ENCODE assay signal across 8 cellular contexts in the genomic region with DNA sequence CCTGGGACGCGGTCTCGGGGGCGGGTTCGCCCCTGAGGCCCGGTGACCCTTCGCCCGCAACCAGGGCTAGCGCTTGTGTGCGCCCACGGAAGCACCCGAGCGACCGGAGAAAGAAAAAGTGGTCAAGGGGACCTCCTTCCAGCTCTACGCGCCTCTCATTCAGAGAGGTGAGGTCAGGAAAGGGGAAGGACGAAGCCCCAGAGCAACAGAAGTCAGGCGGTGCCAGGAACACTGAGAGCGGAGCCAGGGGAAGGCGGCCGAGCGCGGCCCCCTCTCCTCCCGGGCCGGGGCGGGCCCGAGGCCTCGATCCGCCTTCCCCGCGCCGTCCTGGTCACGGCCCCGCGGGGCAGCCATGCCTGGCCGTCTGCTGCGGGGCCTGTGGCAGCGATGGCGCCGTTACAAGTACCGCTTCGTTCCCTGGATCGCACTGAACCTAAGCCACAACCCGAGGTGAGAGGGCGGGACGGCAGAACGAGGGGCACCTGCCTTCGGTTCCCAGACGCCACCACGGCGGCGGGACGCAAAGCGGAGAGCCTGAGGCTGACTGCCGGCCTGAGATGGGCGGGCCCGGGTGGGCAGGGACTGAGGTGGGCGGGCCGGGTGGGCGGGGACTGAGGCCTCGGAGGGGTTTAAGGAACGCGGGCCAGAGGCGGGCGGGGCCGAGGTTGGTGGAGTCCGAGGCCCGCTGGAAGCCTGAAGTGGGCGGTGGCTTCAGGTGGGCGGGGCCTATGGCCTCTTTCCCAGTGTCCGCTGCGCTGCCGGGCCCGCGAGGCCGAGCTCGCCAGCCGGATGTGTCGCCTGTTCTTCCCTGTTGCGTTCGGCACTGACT.
DNase-seq lines count a peak whose midpoint lies in the region; ATAC-seq, FAIRE-seq and TF ChIP-seq lines count a peak whose summit lies in the region.

A gene with protein sequence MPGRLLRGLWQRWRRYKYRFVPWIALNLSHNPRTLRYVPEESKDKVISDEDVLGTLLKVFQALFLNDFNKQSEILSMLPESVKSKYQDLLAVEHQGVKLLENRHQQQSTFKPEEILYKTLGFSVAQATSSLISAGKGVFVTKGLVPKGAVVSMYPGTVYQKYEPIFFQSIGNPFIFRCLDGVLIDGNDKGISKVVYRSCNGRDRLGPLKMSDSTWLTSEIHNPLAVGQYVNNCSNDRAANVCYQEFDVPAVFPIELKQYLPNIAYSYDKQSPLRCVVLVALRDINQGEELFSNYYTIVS (plus strand): TSS at position 303 of the 829 bp plus-strand sequence. CDS start 50 bp downstream, at position 353.

- no peak for FAIRE-seq in D721Med (lab: Jason Lieb, UNC)

- no peaks in the 10 kb centered on the region for H3K9me2 ChIP-seq in OCI-LY1 (ENCODE audit: low read depth, low read length)

- no peaks in the 10 kb centered on the region for H4K20me1 ChIP-seq in OCI-LY1 (ENCODE audit: insufficient read depth, low read length)

- H3K4me1 ChIP-seq in OCI-LY1 (ENCODE audit: insufficient read depth, low read length, severe bottlenecking), result peaks cover 28% of the 10 kb centered on the region

- TF ChIP-seq CTCF in D721Med (IDR thresholded peaks at IDR 0.05; ENCODE audit: insufficient read depth, missing control alignments), result no peak
- no peak for TF ChIP-seq CTCF in OCI-LY1 (IDR thresholded peaks at IDR 0.05; ENCODE audit: low read length)

- no peaks in the 10 kb centered on the region for H3K79me2 ChIP-seq in OCI-LY1 (ENCODE audit: insufficient read depth, low read length)

- H3K27ac ChIP-seq in OCI-LY1 (ENCODE audit: low read depth, low read length, poor library complexity, severe bottlenecking), result peak within 1 kb of the TSS; percentile 59

- no peaks in the 10 kb centered on the region; the same call in 1 of the 2 replicates for H3K36me3 ChIP-seq in OCI-LY1 (ENCODE audit: insufficient read depth, low read length)

- H3K9ac ChIP-seq in OCI-LY1 (ENCODE audit: low read length), result peak within 1 kb of the TSS; percentile 82

- peak within 1 kb of the TSS; percentile 25 for H2AFZ ChIP-seq in OCI-LY1 (ENCODE audit: low read length)

- H3F3A ChIP-seq in OCI-LY1 (ENCODE audit: insufficient read depth, low read length), result no peaks in the 10 kb centered on the region

- peak within 1 kb of the TSS; percentile 74 for H3K4me3 ChIP-seq in OCI-LY1 (ENCODE audit: low read depth, low read length, poor library complexity, severe bottlenecking)

- ATAC-seq in GM21526 (IDR thresholded peaks at IDR 0.05; ENCODE audit: low FRiP score, unreplicated experiment), result peak; percentile 87

- H3K27me3 ChIP-seq in OCI-LY1 (ENCODE audit: insufficient read depth, low read length), result no peaks in the 10 kb centered on the region; the same call in 1 of the 2 replicates

- H3K9me3 ChIP-seq in OCI-LY1 (ENCODE audit: low read length), result peaks cover 3% of the 10 kb centered on the region; the same call in 1 of the 2 replicates

- DNase-seq in D721Med (ENCODE audit: insufficient read length, low spot score), result peak; percentile 57
- peak; percentile 64 for DNase-seq in HuH-7 (ENCODE audit: low spot score)
- DNase-seq in activated T-cell treated with anti-CD3 and anti-CD28 coated beads for 24 hours (ENCODE audit: low read depth), result peak; percentile 91
- peak; percentile 84 for DNase-seq in epidermal melanocyte (ENCODE audit: insufficient read length, low spot score)
- DNase-seq in middle frontal gyrus (ENCODE audit: extremely low spot score, low spot score), result peak; percentile 91
- DNase-seq in stimulated activated CD8-positive, alpha-beta memory T cell treated with anti-CD3 and anti-CD28 coated beads, Interleukin-2, amount 100 ng/mL, for 1 hour (ENCODE audit: low read depth in 2 of 2), result peak; percentile 76 to 78

- H3K4me2 ChIP-seq in OCI-LY1 (ENCODE audit: low read length), result peak within 1 kb of the TSS; percentile 96

Comparison
In these comparisons a context has a peak if more than half of its experiments do, and no peak if none do; other contexts are left out.
1. Peak in every context shown above with its lines: DNase-seq, ATAC-seq, H3K4me3 ChIP-seq and H3K27ac ChIP-seq.